21 cellular contexts compared by ENCODE assay signal in the genomic region with DNA sequence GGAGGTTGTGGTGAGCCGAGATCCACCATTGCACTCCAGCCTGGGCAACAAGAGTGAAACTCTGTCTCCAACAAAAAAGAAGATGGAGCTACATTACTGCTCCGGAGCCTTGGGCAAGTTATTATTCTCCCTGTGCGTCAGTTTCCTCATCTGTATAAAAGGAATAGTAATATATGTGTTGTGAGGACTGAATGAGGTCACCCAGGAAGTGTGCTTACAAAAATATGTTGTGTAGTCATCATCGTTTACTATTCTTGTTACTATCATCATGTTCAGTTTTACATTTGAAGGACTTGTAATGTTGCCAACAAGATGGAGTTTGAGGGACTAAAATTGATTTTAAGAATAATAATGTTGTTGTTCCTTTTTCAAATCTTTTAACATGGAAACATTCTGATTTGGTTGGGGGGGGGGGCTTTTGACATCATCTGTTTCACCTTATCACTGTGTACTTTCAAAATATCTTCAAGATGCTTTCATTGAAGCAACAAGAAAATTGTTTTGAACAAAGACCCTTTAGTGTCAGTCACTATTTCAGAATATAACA.
"Had no signal": no experiment of that assay in that cellular context is flagged by ENCODE, and none has a peak within 500 bp of the region (broad histone marks: within the 10 kb centered on the region; RNA-seq: fewer than 3 reads in every experiment).

No MANE protein-coding gene starts in this region.

- H3K4me3 Mint-ChIP-seq: activated CD4-positive, alpha-beta memory T cell treated with anti-CD3 and anti-CD28 coated beads, Interleukin-2, amount 10 ng/mL, durations not matched to agents 7 days and 5 days; activated CD4-positive, alpha-beta T cell treated with anti-CD3 and anti-CD28 coated beads for 36 hours; activated naive CD8-positive, alpha-beta T cell; neural crest cell; stimulated activated memory B cell treated with anti-CD40 and anti-IgM and Interleukin-4, amounts not matched to agents 10 μg/mL and 1 μg/mL and 100 μg/mL, for 72 hours had no signal

- DNase-seq: activated CD4-positive, alpha-beta memory T cell treated with anti-CD3 and anti-CD28 coated beads, Interleukin-2, amount 10 ng/mL, durations not matched to agents 7 days and 5 days; activated CD4-positive, alpha-beta T cell treated with anti-CD3 and anti-CD28 coated beads for 36 hours; activated CD8-positive, alpha-beta memory T cell treated with anti-CD3 and anti-CD28 coated beads, Interleukin-2, amount 50 U/mL, for 4 hours; activated gamma-delta T cell treated with Interleukin-2 at 50 U/mL for 16 hours; activated T-cell treated with anti-CD3 and anti-CD28 coated beads, Interleukin-2, amount 50 U/mL, for 48 hours; foreskin fibroblast; kidney glomerular epithelial cell; midbrain; posterior cingulate gyrus; SK-N-SH; T-helper 1 cell; thyroid gland; WERI-Rb-1 had no signal

- ATAC-seq: activated CD4-positive, alpha-beta T cell treated with anti-CD3 and anti-CD28 coated beads for 36 hours; stimulated activated memory B cell treated with anti-CD40 and anti-IgM and Interleukin-4, amounts not matched to agents 10 μg/mL and 1 μg/mL and 100 μg/mL, for 72 hours had no signal

- H3K4me3 ChIP-seq: cardiac muscle cell, esophagus muscularis mucosa, lung, thyroid gland had no signal

- H3K36me3 Mint-ChIP-seq: activated naive CD8-positive, alpha-beta T cell; stimulated activated memory B cell treated with anti-CD40 and anti-IgM and Interleukin-4, amounts not matched to agents 10 μg/mL and 1 μg/mL and 100 μg/mL, for 72 hours had no signal

- H3K27ac ChIP-seq: cardiac muscle cell, esophagus muscularis mucosa, thyroid gland, WERI-Rb-1 had no signal

- FAIRE-seq: colon, urothelium cell line had no signal

- H3K9me3 Mint-ChIP-seq: activated CD4-positive, alpha-beta memory T cell treated with anti-CD3 and anti-CD28 coated beads, Interleukin-2, amount 10 ng/mL, durations not matched to agents 7 days and 5 days; stimulated activated memory B cell treated with anti-CD40 and anti-IgM and Interleukin-4, amounts not matched to agents 10 μg/mL and 1 μg/mL and 100 μg/mL, for 72 hours had no signal

- H3K9me3 ChIP-seq: esophagus muscularis mucosa, SK-N-SH, thyroid gland had no signal

- H3K4me1 ChIP-seq: thyroid gland had no signal

- H3K27ac Mint-ChIP-seq: activated CD4-positive, alpha-beta memory T cell treated with anti-CD3 and anti-CD28 coated beads, Interleukin-2, amount 10 ng/mL, durations not matched to agents 7 days and 5 days; activated CD4-positive, alpha-beta T cell treated with anti-CD3 and anti-CD28 coated beads for 36 hours; activated naive CD8-positive, alpha-beta T cell; stimulated activated memory B cell treated with anti-CD40 and anti-IgM and Interleukin-4, amounts not matched to agents 10 μg/mL and 1 μg/mL and 100 μg/mL, for 72 hours had no signal

- H3K4me2 ChIP-seq: SK-N-SH had no signal

- H3K27me3 Mint-ChIP-seq: activated CD4-positive, alpha-beta memory T cell treated with anti-CD3 and anti-CD28 coated beads, Interleukin-2, amount 10 ng/mL, durations not matched to agents 7 days and 5 days; activated CD4-positive, alpha-beta T cell treated with anti-CD3 and anti-CD28 coated beads for 36 hours; activated naive CD8-positive, alpha-beta T cell; stimulated activated memory B cell treated with anti-CD40 and anti-IgM and Interleukin-4, amounts not matched to agents 10 μg/mL and 1 μg/mL and 100 μg/mL, for 72 hours had no signal

- H3K4me1 Mint-ChIP-seq: activated CD4-positive, alpha-beta memory T cell treated with anti-CD3 and anti-CD28 coated beads, Interleukin-2, amount 10 ng/mL, durations not matched to agents 7 days and 5 days; activated CD4-positive, alpha-beta T cell treated with anti-CD3 and anti-CD28 coated beads for 36 hours; stimulated activated memory B cell treated with anti-CD40 and anti-IgM and Interleukin-4, amounts not matched to agents 10 μg/mL and 1 μg/mL and 100 μg/mL, for 72 hours had no signal
